Comparison of ENCODE assay signal across 10 cellular contexts in the genomic region with DNA sequence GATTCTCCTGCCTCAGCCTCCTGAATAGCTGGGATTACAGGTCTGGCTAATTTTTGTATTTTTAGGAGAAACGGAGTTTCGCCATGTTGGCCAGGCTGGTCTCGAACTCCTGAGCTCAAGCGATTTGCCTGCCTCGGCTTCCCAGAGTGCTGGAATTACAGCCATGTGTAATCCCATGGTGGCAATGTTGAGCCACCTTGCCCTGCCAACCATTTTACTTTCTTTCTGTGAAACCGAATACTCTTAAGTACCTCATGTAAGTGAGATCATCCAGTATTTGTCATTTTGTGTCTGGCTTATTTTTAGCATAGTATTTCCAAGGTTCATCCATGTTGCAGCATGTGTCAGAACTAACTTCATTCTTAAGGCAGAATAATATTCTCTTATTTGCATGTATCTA. TPM values are rescaled to one million over a fixed set of nuclear protein-coding genes. Genes with fewer than 3 reads are reported as not detected.
DNase-seq lines count a peak whose midpoint lies in the region; ATAC-seq, FAIRE-seq and TF ChIP-seq lines count a peak whose summit lies in the region.
"Had no signal": no experiment of that assay in that cellular context is flagged by ENCODE, and none has a peak within 500 bp of the region (broad histone marks: within the 10 kb centered on the region; RNA-seq: fewer than 3 reads in every experiment).

No MANE protein-coding gene starts in this region.

- H3K9me3 ChIP-seq in kidney (ENCODE audit: control insufficient read depth in 1 of 2, low read length in 2 of 2) (no peaks in the 10 kb centered on the region), tibial artery (no peaks in the 10 kb centered on the region)

- peaks cover 26% of the 10 kb centered on the region for H3K36me3 Mint-ChIP-seq in activated CD8-positive, alpha-beta memory T cell treated with anti-CD3 and anti-CD28 coated beads, Interleukin-2, amount 10 ng/mL, durations not matched to agents 7 days and 5 days
- H3K36me3 Mint-ChIP-seq in activated T-helper 17 cell treated with anti-CD3 and anti-CD28 coated beads, Interleukin-2, amount 50 U/mL, for 72 hours (ENCODE audit: low read depth) = peaks cover 49% of the 10 kb centered on the region

- no peaks in the 10 kb centered on the region for H3K9me3 Mint-ChIP-seq in activated CD8-positive, alpha-beta memory T cell treated with anti-CD3 and anti-CD28 coated beads, Interleukin-2, amount 10 ng/mL, durations not matched to agents 7 days and 5 days (ENCODE audit: low read depth)
- no peaks in the 10 kb centered on the region for H3K9me3 Mint-ChIP-seq in activated T-helper 17 cell treated with anti-CD3 and anti-CD28 coated beads, Interleukin-2, amount 50 U/mL, for 72 hours

- no peak for TF ChIP-seq CTCF in kidney (IDR thresholded peaks at IDR 0.05; ENCODE audit: borderline replicate concordance, extremely low read depth, insufficient read depth)
- no peak for TF ChIP-seq CTCF in tibial artery (IDR thresholded peaks at IDR 0.05)

- CTCF ChIA-PET in activated CD8-positive, alpha-beta memory T cell treated with anti-CD3 and anti-CD28 coated beads, Interleukin-2, amount 10 ng/mL, durations not matched to agents 7 days and 5 days (lab: Charles Lee) = no interaction called here

- no peak overlapping the region for H3K4me3 ChIP-seq in kidney (ENCODE audit: low read length in 2 of 2)
- H3K4me3 ChIP-seq in tibial artery = peak overlapping the region in 1 of 2 donors; percentile 10

- no peaks in the 10 kb centered on the region for H3K27me3 ChIP-seq in tibial artery

- peaks cover 54% of the 10 kb centered on the region in 2 donors for H3K4me1 ChIP-seq in kidney (ENCODE audit: control insufficient read depth in 1 of 2, insufficient read depth in 1 of 2, low read depth in 1 of 2, low read length in 2 of 2)
- peaks cover 10 to 100% (median 91%) of the 10 kb centered on the region in 4 donors for H3K4me1 ChIP-seq in tibial artery

- no peaks in the 10 kb centered on the region for H3K36me3 ChIP-seq in kidney (ENCODE audit: control insufficient read depth in 1 of 2, insufficient read depth in 2 of 2, low read length in 2 of 2)
- no peaks in the 10 kb centered on the region for H3K36me3 ChIP-seq in tibial artery

- H3K9ac ChIP-seq in kidney (ENCODE audit: low read length in 2 of 2) = peak overlapping the region in 1 of 2 donors; percentile 23

- peaks cover 88% of the 10 kb centered on the region for H3K4me1 Mint-ChIP-seq in activated CD8-positive, alpha-beta memory T cell treated with anti-CD3 and anti-CD28 coated beads, Interleukin-2, amount 10 ng/mL, durations not matched to agents 7 days and 5 days
- peaks cover 64% of the 10 kb centered on the region for H3K4me1 Mint-ChIP-seq in activated T-helper 17 cell treated with anti-CD3 and anti-CD28 coated beads, Interleukin-2, amount 50 U/mL, for 72 hours

- no peak for ATAC-seq in activated CD8-positive, alpha-beta memory T cell treated with anti-CD3 and anti-CD28 coated beads, Interleukin-2, amount 10 ng/mL, durations not matched to agents 7 days and 5 days
- no peak for ATAC-seq in activated T-helper 17 cell treated with anti-CD3 and anti-CD28 coated beads, Interleukin-2, amount 50 U/mL, for 72 hours (replicated peaks)
- no peak for ATAC-seq in GM18870 (IDR thresholded peaks at IDR 0.05; ENCODE audit: unreplicated experiment)
- ATAC-seq in HG02798 (IDR thresholded peaks at IDR 0.05; ENCODE audit: poor library complexity, unreplicated experiment) = no peak

- DNase-seq in activated CD8-positive, alpha-beta memory T cell treated with anti-CD3 and anti-CD28 coated beads, Interleukin-2, amount 10 ng/mL, durations not matched to agents 7 days and 5 days = no peak
- no peak for DNase-seq in activated CD8-positive, alpha-beta memory T cell treated with anti-CD3 and anti-CD28 coated beads for 24 hours
- DNase-seq in kidney = no peak
- DNase-seq in tibial artery = no peak
- DNase-seq in occipital lobe (lab: John Stamatoyannopoulos, UW) = no peak
- DNase-seq: DMS79 had no signal

- intact Hi-C loops in kidney (cut with DNase I) (no loop called here), tibial artery (cut with DNase I; ENCODE audit: low total_unique reads) (no loop called here)

- H3K27ac ChIP-seq in kidney (ENCODE audit: low read depth in 2 of 2, low read length in 2 of 2) (peak overlapping the region; percentile 59 to 66), tibial artery (peak overlapping the region; percentile 61 to 65)
- H3K27ac ChIP-seq: HL-60 had no signal

- FAIRE-seq in kidney (lab: Jason Lieb, UNC) = no peak

- no peak overlapping the region for H3K4me3 Mint-ChIP-seq in activated CD8-positive, alpha-beta memory T cell treated with anti-CD3 and anti-CD28 coated beads, Interleukin-2, amount 10 ng/mL, durations not matched to agents 7 days and 5 days
- peak overlapping the region; percentile 59 for H3K4me3 Mint-ChIP-seq in activated T-helper 17 cell treated with anti-CD3 and anti-CD28 coated beads, Interleukin-2, amount 50 U/mL, for 72 hours

- no peaks in the 10 kb centered on the region for H3K27me3 Mint-ChIP-seq in activated CD8-positive, alpha-beta memory T cell treated with anti-CD3 and anti-CD28 coated beads, Interleukin-2, amount 10 ng/mL, durations not matched to agents 7 days and 5 days
- no peaks in the 10 kb centered on the region for H3K27me3 Mint-ChIP-seq in activated T-helper 17 cell treated with anti-CD3 and anti-CD28 coated beads, Interleukin-2, amount 50 U/mL, for 72 hours

- H3K27ac Mint-ChIP-seq in activated CD8-positive, alpha-beta memory T cell treated with anti-CD3 and anti-CD28 coated beads, Interleukin-2, amount 10 ng/mL, durations not matched to agents 7 days and 5 days = peak overlapping the region; percentile 37
- H3K27ac Mint-ChIP-seq in activated T-helper 17 cell treated with anti-CD3 and anti-CD28 coated beads, Interleukin-2, amount 50 U/mL, for 72 hours = peak overlapping the region; percentile 36

RNA-seq across cellular contexts. Expression of a gene that starts 8.2 kb away (rescaled TPM):
- 100 to 1,000 TPM; 242 to 293 TPM for total RNA-seq in activated CD8-positive, alpha-beta memory T cell treated with anti-CD3 and anti-CD28 coated beads, Interleukin-2, amount 10 ng/mL, durations not matched to agents 7 days and 5 days
- total RNA-seq in activated T-helper 17 cell treated with anti-CD3 and anti-CD28 coated beads, Interleukin-2, amount 50 U/mL, for 72 hours = 100 to 1,000 TPM; 136 to 157 TPM
- total RNA-seq in kidney (227 TPM), occipital lobe (118 TPM)
- 37.4 TPM for polyA plus RNA-seq in kidney (ENCODE audit: insufficient read depth, low read depth, low replicate concordance)
